In the genomic region with DNA sequence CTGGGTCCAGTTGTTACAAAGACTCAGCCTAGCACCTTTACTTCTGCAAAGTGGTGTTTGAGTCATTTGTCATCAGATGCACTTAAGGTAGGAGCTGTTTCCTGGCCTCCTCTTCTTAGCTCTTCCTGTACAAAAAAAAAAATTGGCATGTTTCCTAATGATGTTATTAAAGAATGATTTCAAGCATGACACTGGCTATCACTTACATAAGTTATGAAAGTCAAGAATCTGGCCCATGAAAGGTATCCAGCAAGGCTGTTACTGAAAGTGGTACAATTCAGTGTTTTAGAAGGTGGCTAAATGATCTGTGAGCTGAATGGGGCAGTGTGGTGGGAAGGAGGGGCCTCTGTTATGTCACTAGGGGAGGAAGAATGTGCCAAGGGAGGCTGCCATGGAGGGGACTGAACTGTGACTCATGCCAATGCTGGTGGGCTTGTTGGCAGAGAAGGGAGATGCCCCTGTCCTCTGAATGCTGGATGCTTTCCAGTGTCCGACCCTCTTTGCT, we compare ENCODE assay signal across 9 cellular contexts.
DNase-seq lines count a peak whose midpoint lies in the region; ATAC-seq and TF ChIP-seq lines count a peak whose summit lies in the region.
"Had no signal": no experiment of that assay in that cellular context is flagged by ENCODE, and none has a peak within 500 bp of the region (broad histone marks: within the 10 kb centered on the region; RNA-seq: fewer than 3 reads in every experiment).

No MANE protein-coding gene starts in this region.

- H3K4me3 ChIP-seq in transverse colon = no peak overlapping the region
- no peak overlapping the region for H3K4me3 ChIP-seq in upper lobe of right lung

- H3K36me3 Mint-ChIP-seq in brain = no peaks in the 10 kb centered on the region

- intact Hi-C loops in transverse colon (cut with DNase I; ENCODE audit: low total_unique reads) (no loop called here), upper lobe of right lung (cut with DNase I) (no loop called here)

- 35% methylated on average over 1 of the region's 1 CpG; no CpG with 5 or more reads in 1 of the 2 donors for WGBS in transverse colon (ENCODE audit: low coverage in 1 of 2), 2 donors

- peak overlapping the region in 3 of 5 experiments; percentile 3 to 12 (median 9) for H3K4me3 Mint-ChIP-seq in brain

- H3K27me3 Mint-ChIP-seq in brain = peaks cover 2% of the 10 kb centered on the region

- in situ Hi-C loops in transverse colon (cut with MboI; ENCODE audit: low pct_ligation_motif_present in 1 of 4, low pct_unique_long_range_greater_than_20kb in 1 of 4, low sequenced_read_pairs in 3 of 4) = no loop called here

- H3K27me3 ChIP-seq in transverse colon (no peaks in the 10 kb centered on the region), upper lobe of right lung (no peaks in the 10 kb centered on the region)

- no peaks in the 10 kb centered on the region for H3K36me3 ChIP-seq in transverse colon
- no peaks in the 10 kb centered on the region for H3K36me3 ChIP-seq in upper lobe of right lung

- TF ChIP-seq CTCF in brain (conservative IDR thresholded peaks at IDR 0.05) (no peak), transverse colon (IDR thresholded peaks at IDR 0.05) (no peak), upper lobe of right lung (IDR thresholded peaks at IDR 0.05) (no peak)

- peak overlapping the region; percentile 38 to 91 (median 81) for H3K27ac Mint-ChIP-seq in brain

- H3K9me3 ChIP-seq in transverse colon (no peaks in the 10 kb centered on the region), upper lobe of right lung (no peaks in the 10 kb centered on the region)

- H3K4me1 ChIP-seq in transverse colon = peaks cover 0 to 24% (median 13%) of the 10 kb centered on the region in 4 donors
- H3K4me1 ChIP-seq in upper lobe of right lung = no peaks in the 10 kb centered on the region

- no peak for TF ChIP-seq POLR2A in transverse colon (IDR thresholded peaks at IDR 0.05)

- H3K27ac ChIP-seq in transverse colon (peak overlapping the region; percentile 70 to 81 (median 74)), upper lobe of right lung (no peak overlapping the region)

- DNase-seq in NCI-H2196 (lab: John Stamatoyannopoulos, UW; ENCODE audit: unreplicated experiment) = peak; percentile 23
- DNase-seq in NCI-H2196 treated with DMSO at 0.1 percent for 48 hours (lab: John Stamatoyannopoulos, UW; ENCODE audit: unreplicated experiment) = no peak
- peak; percentile 81 for DNase-seq in kidney tubule cell (ENCODE audit: low spot score)
- no peak for DNase-seq in transverse colon
- no peak for DNase-seq in OCI-M1 (lab: John Stamatoyannopoulos, UW)
- DNase-seq in upper lobe of right lung = no peak
- DNase-seq: amniotic stem cell had no signal

- ATAC-seq in HG03039 (IDR thresholded peaks at IDR 0.05; ENCODE audit: unreplicated experiment) (no peak), upper lobe of right lung (no peak)

- H3K4me1 Mint-ChIP-seq in brain = peaks cover 28% of the 10 kb centered on the region

- no peak for TF ChIP-seq EP300 in transverse colon (IDR thresholded peaks at IDR 0.05; ENCODE audit: low read depth)

- H3K9me3 Mint-ChIP-seq in brain = peaks cover 0 to 17% (median 8%) of the 10 kb centered on the region in 5 experiments

Comparison
In these comparisons a context has a peak if more than half of its experiments do, and no peak if none do; other contexts are left out.
1. DNase-seq: peak in NCI-H2196 (single experiment) and kidney tubule cell (single experiment); none in NCI-H2196 treated with DMSO at 0.1 percent for 48 hours (single experiment), transverse colon (single experiment), OCI-M1 (single experiment) and upper lobe of right lung (single experiment).